ENCODE assay signal across 27 cellular contexts in the genomic region with DNA sequence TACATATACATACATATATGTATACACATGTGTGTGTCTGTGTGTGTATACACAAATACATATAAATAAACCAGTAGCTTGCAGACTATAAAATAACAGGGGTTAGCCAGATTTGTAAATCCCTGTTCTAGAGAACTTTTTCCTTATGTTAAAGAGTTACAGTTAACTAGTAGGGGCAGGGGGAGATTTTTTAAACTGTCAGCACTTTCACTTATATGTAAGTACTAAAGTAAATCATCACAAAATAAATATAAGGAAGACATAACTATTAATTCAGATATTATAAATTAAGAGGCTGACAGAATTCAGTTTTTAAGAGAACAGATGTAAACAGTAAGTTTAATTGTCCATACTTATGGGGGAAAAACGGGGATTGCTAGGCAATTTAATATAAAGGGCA.
"Had no signal": no experiment of that assay in that cellular context is flagged by ENCODE, and none has a peak within 500 bp of the region (broad histone marks: within the 10 kb centered on the region; RNA-seq: fewer than 3 reads in every experiment).

No MANE protein-coding gene starts in this region.

- H3K36me3 ChIP-seq: neural progenitor cell, pancreas, prostate gland, uterus had no signal

- H3K9ac ChIP-seq: neural progenitor cell had no signal

- H3K27me3 ChIP-seq: neural progenitor cell, pancreas, spleen, suprapubic skin, testis, tibial artery, transverse colon, upper lobe of right lung, uterus had no signal

- H3K4me1 ChIP-seq: neural progenitor cell, prostate gland, suprapubic skin had no signal

- FAIRE-seq: pancreas had no signal

- H2AFZ ChIP-seq: neural progenitor cell had no signal

- ATAC-seq: naive thymus-derived CD4-positive, alpha-beta T cell; natural killer cell; pancreas; right cardiac atrium; sciatic nerve; stimulated activated memory B cell treated with anti-CD40 and anti-IgM and Interleukin-4, amounts not matched to agents 10 μg/mL and 1 μg/mL and 100 μg/mL, for 72 hours; stimulated activated naive CD8-positive, alpha-beta T cell treated with anti-CD3 and anti-CD28 coated beads, Interleukin-15, amount 100 ng/mL, for 72 hours; stimulated activated naive CD8-positive, alpha-beta T cell treated with anti-CD3 and anti-CD28 coated beads, Interleukin-15, Interleukin-2, amounts not matched to agents 100 U/mL and 50 U/mL, for 24 hours; upper lobe of right lung had no signal

- DNase-seq: naive thymus-derived CD4-positive, alpha-beta T cell; natural killer cell; occipital lobe; pancreas; right cardiac atrium; spleen; stimulated activated CD4-positive, alpha-beta T cell treated with anti-CD3 and anti-CD28 coated beads, Interleukin-12 subunit alpha, Interleukin-12 subunit beta, amount 100 ng/mL, for 4 hours; stimulated activated CD4-positive, alpha-beta T cell treated with anti-CD3 and anti-CD28 coated beads, Interleukin-1b, Interleukin-23, amount 100 ng/mL, for 48 hours; stimulated activated CD4-positive, alpha-beta T cell treated with anti-CD3 and anti-CD28 coated beads, Interleukin-4, amount 100 ng/mL, for 1 hour; stimulated activated CD4-positive, alpha-beta T cell treated with anti-CD3 and anti-CD28 coated beads, Interleukin-4, amount 100 ng/mL, for 4 hours; stimulated activated CD8-positive, alpha-beta memory T cell treated with anti-CD3 and anti-CD28 coated beads, Interleukin-4, amount 100 ng/mL, for 48 hours; stimulated activated naive CD4-positive, alpha-beta T cell; stimulated activated naive CD8-positive, alpha-beta T cell treated with anti-CD3 and anti-CD28 coated beads, Interleukin-15, amount 100 ng/mL, for 72 hours; stimulated activated naive CD8-positive, alpha-beta T cell treated with anti-CD3 and anti-CD28 coated beads, Interleukin-15, Interleukin-2, amounts not matched to agents 100 U/mL and 50 U/mL, for 24 hours; substantia nigra; testis; tibial artery; transverse colon; upper lobe of right lung; uterus had no signal

- H3K4me2 ChIP-seq: neural progenitor cell, smooth muscle cell had no signal

- H3K4me3 ChIP-seq: neural progenitor cell, pancreas, prostate gland, skin epidermis, smooth muscle cell, spleen, suprapubic skin, testis, tibial artery, transverse colon, upper lobe of right lung, uterus had no signal

- H3K9me3 ChIP-seq: pancreas, prostate gland, spleen, suprapubic skin, testis, tibial artery, transverse colon, upper lobe of right lung, uterus had no signal

- H3K27ac ChIP-seq: neural progenitor cell, pancreas, prostate gland, skin epidermis, suprapubic skin, testis, tibial artery, transverse colon, upper lobe of right lung, uterus had no signal
